Comparison of ENCODE assay signal across 1 cellular context in the genomic region with DNA sequence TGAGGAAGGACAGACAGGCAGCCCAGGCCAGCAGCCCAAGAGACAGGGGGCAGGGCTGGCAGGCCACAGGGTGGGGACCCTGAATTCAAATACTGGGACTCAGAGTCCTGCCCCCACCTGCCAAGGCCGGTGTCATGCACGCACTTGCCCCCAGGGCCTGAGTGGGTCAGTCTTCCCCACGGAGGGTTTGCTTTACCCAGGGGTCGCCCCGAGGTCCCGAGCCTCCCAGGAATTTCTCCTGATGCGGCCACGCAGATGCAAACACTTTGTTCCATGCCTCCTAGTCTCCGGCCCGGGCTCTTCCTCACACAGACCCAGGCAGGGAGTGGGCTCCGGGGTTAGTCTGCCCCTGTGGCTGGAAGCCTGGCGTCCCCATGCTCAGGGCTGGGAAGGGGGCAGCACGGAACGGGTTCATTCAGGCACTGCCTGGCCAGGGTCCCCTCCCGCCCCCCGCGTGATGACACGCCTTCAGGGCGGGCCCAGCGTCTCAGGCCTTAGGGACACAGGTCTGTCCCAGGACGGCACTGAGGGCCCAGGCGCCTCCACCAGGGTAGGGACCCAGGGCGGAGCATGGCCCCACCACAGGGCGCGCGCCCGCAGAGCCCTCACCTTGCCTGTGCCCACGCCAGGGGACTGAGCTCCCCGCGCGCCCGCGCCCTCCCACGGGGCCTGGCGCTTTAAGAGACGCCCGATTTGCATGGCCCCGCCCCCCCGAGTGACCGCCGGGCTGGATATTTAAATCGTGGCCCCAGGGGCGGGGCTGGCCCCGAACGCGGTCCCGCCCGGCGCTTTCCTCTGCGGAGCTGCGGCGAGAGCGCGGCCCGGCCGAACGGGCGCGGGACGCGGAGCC.
TF ChIP-seq lines count a peak whose summit lies in the region.

Gene SNED1 (plus strand): TSS at position 763 of the 850 bp plus-strand sequence. CDS start 220 bp downstream, outside the sequence.

TF ChIP-seq in H1, 55 proteins besides CTCF, POLR2A, EP300 and RAD21 (continued from another document):
- TF ChIP-seq E2F6 (IDR thresholded peaks at IDR 0.05) (0 out of 2 replicates have a peak, but pooled peaks have one; percentile 16), EGR1 (IDR thresholded peaks at IDR 0.05; ENCODE audit: borderline replicate concordance, low read depth, low read length) (no peak)
